Comparison of ENCODE assay signal across 9 cellular contexts in genomic region chr12:4809449-4810218, GRCh38.
DNase-seq lines count a peak whose midpoint lies in the region; ATAC-seq, FAIRE-seq and TF ChIP-seq lines count a peak whose summit lies in the region.
"Had no signal": no experiment of that assay in that cellular context is flagged by ENCODE, and none has a peak within 500 bp of the region (broad histone marks: within the 10 kb centered on the region; RNA-seq: fewer than 3 reads in every experiment).

No MANE protein-coding gene starts in this region.

- DNase-seq in breast epithelium (ENCODE audit: low spot score in 2 of 2) = no peak
- no peak for DNase-seq in MCF 10A (ENCODE audit: unreplicated experiment)
- no peak for DNase-seq in colonic mucosa
- DNase-seq in naive B cell = no peak
- no peak for DNase-seq in uterus
- no peak for DNase-seq in RPMI8226
- no peak for DNase-seq in RCC 7860 (ENCODE audit: low spot score)

- H3K9me3 ChIP-seq in breast epithelium (no peaks in the 10 kb centered on the region), colonic mucosa (no peaks in the 10 kb centered on the region), uterus (no peaks in the 10 kb centered on the region)

- H3K4me3 Mint-ChIP-seq in MCF 10A (ENCODE audit: unreplicated experiment) = no peak overlapping the region
- peak overlapping the region; percentile 62 to 91 (median 86) for H3K4me3 Mint-ChIP-seq in naive B cell

- TF ChIP-seq POLR2A in breast epithelium (IDR thresholded peaks at IDR 0.05) (no peak), uterus (IDR thresholded peaks at IDR 0.05) (no peak)

- CTCF ChIA-PET in MCF 10A (lab: Yijun Ruan, JAX) = interaction anchor here (0.6 to 1.1 kb wide), 2 partner anchors 38 to 52 kb away, joined by 3 read pairs; no protein-coding TSS in a partner anchor

- H3K27ac Mint-ChIP-seq in MCF 10A (ENCODE audit: low read depth, unreplicated experiment) (no peak overlapping the region), naive B cell (peak overlapping the region in 1 of 6 donors; percentile 38)

- no peak overlapping the region for H3K9ac ChIP-seq in colonic mucosa (ENCODE audit: low read depth in 2 of 2, low read length in 2 of 2)

- FAIRE-seq in RCC 7860 (lab: Jason Lieb, UNC) = no peak
- FAIRE-seq: G401.6 had no signal

- BruUV-seq in MCF 10A (replicated peaks; lab: Mats Ljungman, UMichigan) = no TSS peak

- no peak for TF ChIP-seq CTCF in breast epithelium (IDR thresholded peaks at IDR 0.05)
- no peak for TF ChIP-seq CTCF in MCF 10A (IDR thresholded peaks at IDR 0.05; ENCODE audit: unreplicated experiment)
- no peak for TF ChIP-seq CTCF in colonic mucosa (IDR thresholded peaks at IDR 0.05)
- TF ChIP-seq CTCF in uterus (IDR thresholded peaks at IDR 0.05) = no peak

- no peaks in the 10 kb centered on the region for H3K36me3 Mint-ChIP-seq in MCF 10A (ENCODE audit: insufficient read depth, unreplicated experiment)
- H3K36me3 Mint-ChIP-seq in naive B cell = peaks cover 0 to 10% of the 10 kb centered on the region in 2 donors

- H3K27me3 ChIP-seq in breast epithelium = peaks cover 0 to 59% of the 10 kb centered on the region in 2 donors
- peaks cover 13% of the 10 kb centered on the region for H3K27me3 ChIP-seq in colonic mucosa
- H3K27me3 ChIP-seq in uterus = peaks cover 0 to 6% of the 10 kb centered on the region in 2 donors

- peaks cover 2% of the 10 kb centered on the region for H3K27me3 Mint-ChIP-seq in MCF 10A (ENCODE audit: insufficient read depth, unreplicated experiment)
- H3K27me3 Mint-ChIP-seq in naive B cell = peaks cover 19 to 31% (median 28%) of the 10 kb centered on the region in 3 donors

- intact Hi-C loops in breast epithelium (cut with DNase I; ENCODE audit: low total_unique reads) (no loop called here), MCF 10A (cut with micrococcal nuclease) (no loop called here), colonic mucosa (cut with DNase I) (no loop called here), uterus (cut with DNase I; ENCODE audit: low total_unique reads) (no loop called here)

- H3K4me1 ChIP-seq in breast epithelium (peaks cover 4% of the 10 kb centered on the region in 2 donors), colonic mucosa (no peaks in the 10 kb centered on the region), uterus (peaks cover 0 to 8% of the 10 kb centered on the region in 2 donors)

- peak; percentile 26 to 39 for ATAC-seq in naive B cell (ENCODE audit: low read depth in 2 of 2)
- no peak for ATAC-seq in GM19023 (IDR thresholded peaks at IDR 0.05; ENCODE audit: unreplicated experiment)

- no peaks in the 10 kb centered on the region for H3K36me3 ChIP-seq in breast epithelium
- no peaks in the 10 kb centered on the region for H3K36me3 ChIP-seq in colonic mucosa
- H3K36me3 ChIP-seq in uterus = no peaks in the 10 kb centered on the region

- no peaks in the 10 kb centered on the region for H3K4me1 Mint-ChIP-seq in MCF 10A (ENCODE audit: insufficient read depth, unreplicated experiment)
- peaks cover 35 to 38% (median 36%) of the 10 kb centered on the region in 3 donors for H3K4me1 Mint-ChIP-seq in naive B cell

- H3K4me3 ChIP-seq in breast epithelium = peak overlapping the region; percentile 53 to 65 (median 54)
- peak overlapping the region; percentile 30 for H3K4me3 ChIP-seq in colonic mucosa
- H3K4me3 ChIP-seq in uterus = peak overlapping the region; percentile 23 to 25

- POLR2A ChIA-PET in MCF 10A (lab: Yijun Ruan, JAX) = no interaction called here

- H3K27ac ChIP-seq in breast epithelium (no peak overlapping the region), colonic mucosa (no peak overlapping the region), uterus (no peak overlapping the region)

- peaks cover 13% of the 10 kb centered on the region for H3K9me3 Mint-ChIP-seq in MCF 10A (ENCODE audit: unreplicated experiment)
- H3K9me3 Mint-ChIP-seq in naive B cell = no peaks in the 10 kb centered on the region
